In the genomic region with DNA sequence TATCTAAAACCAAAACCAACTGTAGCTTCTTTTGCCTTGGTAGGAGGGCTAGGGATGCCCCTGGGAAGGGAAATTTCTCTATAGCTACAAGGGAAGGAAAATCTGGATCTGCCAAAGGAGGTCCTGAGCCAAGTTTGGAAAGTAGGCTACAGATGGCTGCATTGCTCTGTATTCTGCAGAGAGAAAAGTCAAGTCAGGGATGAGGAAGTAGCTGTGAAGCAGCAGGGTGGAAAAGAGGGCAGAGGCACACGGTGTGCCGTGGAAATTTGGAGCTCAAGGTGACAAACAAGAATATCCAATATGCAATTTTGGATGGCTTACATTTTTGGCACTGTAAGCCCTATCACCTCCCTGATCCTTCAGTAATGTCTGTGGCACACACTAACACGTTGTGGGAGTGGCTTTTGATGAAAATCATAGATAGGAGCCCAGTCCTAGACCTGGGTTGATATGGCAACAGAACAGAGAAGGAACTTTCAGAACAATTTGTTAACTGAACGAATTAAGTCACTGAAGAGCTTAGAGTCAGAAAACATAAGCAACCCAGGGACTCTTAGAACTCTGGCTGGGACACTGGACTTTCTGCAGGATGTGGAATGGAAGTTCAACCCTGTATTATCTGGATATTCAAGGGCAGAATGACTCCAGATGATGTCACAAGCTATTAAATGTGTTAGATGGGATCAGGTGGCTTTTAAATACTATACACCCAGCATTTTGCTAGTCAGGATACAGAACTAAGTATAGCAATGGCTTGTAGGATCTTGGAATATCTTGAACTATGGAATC, we compare ENCODE assay signal across 22 cellular contexts. TPM values are rescaled to one million over a fixed set of nuclear protein-coding genes. Genes with fewer than 3 reads are reported as not detected.
A peak's percentile ranks its signal among the peaks of the same experiment; 100 is the strongest.
DNase-seq lines count a peak whose midpoint lies in the region; ATAC-seq and TF ChIP-seq lines count a peak whose summit lies in the region.
"Had no signal": no experiment of that assay in that cellular context is flagged by ENCODE, and none has a peak within 500 bp of the region (broad histone marks: within the 10 kb centered on the region; RNA-seq: fewer than 3 reads in every experiment).

No MANE protein-coding gene starts in this region.

- no peak overlapping the region for H3K14ac ChIP-seq in mesenchymal stem cell (ENCODE audit: low read length in 2 of 2)

- no peaks in the 10 kb centered on the region for H3K36me3 Mint-ChIP-seq in T-helper 17 cell (ENCODE audit: low read depth)

- no peak overlapping the region for H3K9ac ChIP-seq in rectal smooth muscle tissue (ENCODE audit: low read length)
- H3K9ac ChIP-seq in mesenchymal stem cell (ENCODE audit: low read length), result no peak overlapping the region

- ATAC-seq in T-helper 17 cell (no peak), Right ventricle myocardium superior (ENCODE audit: poor library complexity) (peak; percentile 73), GM21423 (IDR thresholded peaks at IDR 0.05; ENCODE audit: unreplicated experiment) (no peak), GM21786 (IDR thresholded peaks at IDR 0.05; ENCODE audit: unreplicated experiment) (no peak)
- ATAC-seq: naive thymus-derived CD8-positive, alpha-beta T cell; stimulated activated memory B cell treated with anti-CD40 and anti-IgM and Interleukin-4, amounts not matched to agents 10 μg/mL and 1 μg/mL and 100 μg/mL, for 72 hours; T-cell had no signal

- H3K27me3 ChIP-seq in rectal smooth muscle tissue (ENCODE audit: control insufficient read depth, insufficient read depth, low read length) (no peaks in the 10 kb centered on the region), mesenchymal stem cell (ENCODE audit: control insufficient read depth in 1 of 2, insufficient read depth in 1 of 2, low read length in 2 of 2) (peaks cover 0 to 3% of the 10 kb centered on the region in 2 experiments)

- H2BK120ac ChIP-seq in mesenchymal stem cell (ENCODE audit: low read depth, low read length), result no peak overlapping the region

- no peak overlapping the region for H2BK15ac ChIP-seq in mesenchymal stem cell (ENCODE audit: low read depth, poor library complexity, severe bottlenecking)

- H3K4me1 Mint-ChIP-seq in T-helper 17 cell, result peaks cover 8% of the 10 kb centered on the region
- H3K4me1 Mint-ChIP-seq: CD8-positive, alpha-beta memory T cell; naive thymus-derived CD8-positive, alpha-beta T cell; stimulated activated memory B cell treated with anti-CD40 and anti-IgM and Interleukin-4, amounts not matched to agents 10 μg/mL and 1 μg/mL and 100 μg/mL, for 72 hours; T-cell had no signal

- intact Hi-C loops in Right ventricle myocardium superior (cut with DNase I), result no loop called here

- H3K36me3 ChIP-seq in rectal smooth muscle tissue (ENCODE audit: control insufficient read depth, insufficient read depth, low read length), result no peaks in the 10 kb centered on the region
- H3K36me3 ChIP-seq in mesenchymal stem cell (ENCODE audit: control insufficient read depth in 1 of 2, insufficient read depth in 2 of 2, low read depth in 1 of 2, low read length in 2 of 2), result no peaks in the 10 kb centered on the region
- H3K36me3 ChIP-seq: HAP-1 had no signal

- H3K4ac ChIP-seq in mesenchymal stem cell (ENCODE audit: low read depth in 1 of 2, low read length in 2 of 2), result no peak overlapping the region

- no peak overlapping the region for H2AK5ac ChIP-seq in mesenchymal stem cell (ENCODE audit: low read length, severe bottlenecking)

- H3K79me1 ChIP-seq in mesenchymal stem cell (replicated peaks; ENCODE audit: low read length, poor library complexity, severe bottlenecking), result no peaks in the 10 kb centered on the region

- no peak overlapping the region for H2AFZ ChIP-seq in mesenchymal stem cell (ENCODE audit: low read depth, low read length)

- H2BK12ac ChIP-seq in mesenchymal stem cell (ENCODE audit: low read length in 2 of 2), result no peak overlapping the region

- no peak overlapping the region for H4K8ac ChIP-seq in mesenchymal stem cell (ENCODE audit: low read length)

- H3K9me3 ChIP-seq in T-helper 17 cell (ENCODE audit: control insufficient read depth, low read length, poor library complexity, severe bottlenecking) (no peaks in the 10 kb centered on the region), mesenchymal stem cell (ENCODE audit: control insufficient read depth, low read length) (no peaks in the 10 kb centered on the region)
- H3K9me3 ChIP-seq: HAP-1 had no signal

- H3K4me1 ChIP-seq in rectal smooth muscle tissue (ENCODE audit: control insufficient read depth, insufficient read depth, low read length) (no peaks in the 10 kb centered on the region), mesenchymal stem cell (ENCODE audit: control insufficient read depth, insufficient read depth, low read depth, low read length) (no peaks in the 10 kb centered on the region)
- H3K4me1 ChIP-seq: HAP-1 had no signal

- no peak for TF ChIP-seq CTCF in C4-2B (conservative IDR thresholded peaks at IDR 0.05)

- no peak overlapping the region for H4K91ac ChIP-seq in mesenchymal stem cell (ENCODE audit: low read length)

- no peak overlapping the region for H3K4me2 ChIP-seq in mesenchymal stem cell (ENCODE audit: low read length, poor library complexity, severe bottlenecking)

- peaks cover 6% of the 10 kb centered on the region for H3K27me3 Mint-ChIP-seq in T-helper 17 cell
- H3K27me3 Mint-ChIP-seq: stimulated activated memory B cell treated with anti-CD40 and anti-IgM and Interleukin-4, amounts not matched to agents 10 μg/mL and 1 μg/mL and 100 μg/mL, for 72 hours had no signal

- H3K27ac Mint-ChIP-seq in T-helper 17 cell, result peak overlapping the region; percentile 14
- H3K27ac Mint-ChIP-seq: activated T-helper 1 cell treated with anti-CD3 and anti-CD28 coated beads, Interleukin-12 subunit alpha, Interleukin-12 subunit beta, Interleukin-2, Interleukin-4 antibody, amounts not matched to agents 30 ng/mL and 10 ng/mL and 1 ng/mL, durations not matched to agents 14 hours and 24 hours and 36 hours; stimulated activated memory B cell treated with anti-CD40 and anti-IgM and Interleukin-4, amounts not matched to agents 10 μg/mL and 1 μg/mL and 100 μg/mL, for 72 hours; T-cell had no signal

- no peak for DNase-seq in T-helper 17 cell
- DNase-seq in Right ventricle myocardium superior, result no peak
- no peak for DNase-seq in activated CD8-positive, alpha-beta memory T cell treated with anti-CD3 and anti-CD28 coated beads, Interleukin-2, amount 50 U/mL, for 4 hours
- DNase-seq in mesenchymal stem cell, result no peak
- DNase-seq: activated CD4-positive, CD25-positive, alpha-beta regulatory T cell; CD8-positive, alpha-beta memory T cell; effector CD4-positive, alpha-beta T cell; islet precursor cell; MV-4-11; naive thymus-derived CD8-positive, alpha-beta T cell; NCI-H1930; NCI-H510A; T-cell had no signal

- no peak overlapping the region for H2BK5ac ChIP-seq in mesenchymal stem cell (ENCODE audit: low read depth, low read length, poor library complexity, severe bottlenecking)

- 89% methylated on average over 4 of the region's 4 CpGs for WGBS in mesenchymal stem cell

- no peak overlapping the region for H3K23ac ChIP-seq in mesenchymal stem cell (ENCODE audit: low read length in 2 of 2)

- peak overlapping the region; percentile 42; the same call in 1 of the 2 replicates for H3K27ac ChIP-seq in C4-2B
- H3K27ac ChIP-seq in rectal smooth muscle tissue (ENCODE audit: low read depth, low read length), result peak overlapping the region; percentile 15
- H3K27ac ChIP-seq in mesenchymal stem cell (ENCODE audit: low read length, poor library complexity, severe bottlenecking), result no peak overlapping the region

- no peak overlapping the region for H3K4me3 Mint-ChIP-seq in T-helper 17 cell
- H3K4me3 Mint-ChIP-seq: activated T-helper 1 cell treated with anti-CD3 and anti-CD28 coated beads, Interleukin-12 subunit alpha, Interleukin-12 subunit beta, Interleukin-2, Interleukin-4 antibody, amounts not matched to agents 30 ng/mL and 10 ng/mL and 1 ng/mL, durations not matched to agents 14 hours and 24 hours and 36 hours; CD8-positive, alpha-beta memory T cell; naive thymus-derived CD8-positive, alpha-beta T cell; stimulated activated memory B cell treated with anti-CD40 and anti-IgM and Interleukin-4, amounts not matched to agents 10 μg/mL and 1 μg/mL and 100 μg/mL, for 72 hours; T-cell had no signal

- no peak overlapping the region for H3K18ac ChIP-seq in mesenchymal stem cell (ENCODE audit: low read depth in 1 of 2, low read length in 2 of 2)

- no peak overlapping the region for H3K4me3 ChIP-seq in rectal smooth muscle tissue (ENCODE audit: low read length)
- H3K4me3 ChIP-seq in mesenchymal stem cell (ENCODE audit: insufficient read depth in 1 of 2, low read depth in 1 of 2, low read length in 2 of 2), result no peak overlapping the region
- H3K4me3 ChIP-seq: HAP-1 had no signal

RNA-seq across cellular contexts. Expression of gene VLDLR, which starts 42.5 kb away (rescaled TPM):
- total RNA-seq in T-helper 17 cell (under 1 TPM; 0.15 to 0.57 TPM), Right ventricle myocardium superior (121 TPM)
- 1.9 TPM for polyA plus RNA-seq in mesenchymal stem cell (2013, experiment 1 of 2)
- 2.2 TPM for polyA plus RNA-seq in mesenchymal stem cell (2013, experiment 2 of 2)

RNA-seq across cellular contexts. Expression of gene KCNV2, which starts 53.2 kb away (rescaled TPM):
- total RNA-seq in T-helper 17 cell, result not detected
- total RNA-seq in Right ventricle myocardium superior, result not detected
- not detected for polyA plus RNA-seq in mesenchymal stem cell (2013, experiment 1 of 2)
- not detected for polyA plus RNA-seq in mesenchymal stem cell (2013, experiment 2 of 2)
- total RNA-seq: activated T-helper 1 cell treated with anti-CD3 and anti-CD28 coated beads, Interleukin-12 subunit alpha, Interleukin-12 subunit beta, Interleukin-2, Interleukin-4 antibody, amounts not matched to agents 30 ng/mL and 10 ng/mL and 1 ng/mL, durations not matched to agents 14 hours and 24 hours and 36 hours; CD8-positive, alpha-beta memory T cell; naive thymus-derived CD8-positive, alpha-beta T cell; pulmonary artery endothelial cell; T-cell had no signal
- polyA plus RNA-seq: AG04450; CD8-positive, alpha-beta memory T cell; naive thymus-derived CD8-positive, alpha-beta T cell had no signal

Comparison
In these comparisons a context has a peak if more than half of its experiments do, and no peak if none do; other contexts are left out.
1. RNA of gene VLDLR, which starts 42.5 kb away (total RNA-seq): 121 TPM in Right ventricle myocardium superior (single experiment); 0.15 to 0.57 TPM in T-helper 17 cell; every median in the first group is over 10 times any median in the second.